In the genomic region with DNA sequence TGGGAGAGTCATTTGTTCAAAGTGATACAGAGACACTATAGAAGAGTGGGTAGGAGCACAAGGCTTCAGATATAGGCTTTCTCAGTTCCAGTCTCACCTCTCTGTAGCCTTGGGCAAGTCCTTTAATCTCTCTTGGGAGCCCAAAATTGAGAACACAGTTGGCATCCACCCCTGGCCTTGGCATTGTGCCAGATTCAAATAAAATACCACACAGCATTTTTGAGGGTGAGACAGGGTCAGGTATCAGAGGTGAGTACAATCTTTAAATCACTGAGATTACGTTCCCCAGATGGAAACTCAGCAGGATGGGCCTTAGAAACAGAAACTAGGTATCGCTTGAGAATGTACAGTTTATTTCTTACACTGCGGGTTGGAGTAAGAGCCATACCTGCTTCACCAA, we compare ENCODE assay signal across 26 cellular contexts.
"Had no signal": no experiment of that assay in that cellular context is flagged by ENCODE, and none has a peak within 500 bp of the region (broad histone marks: within the 10 kb centered on the region; RNA-seq: fewer than 3 reads in every experiment).

No MANE protein-coding gene starts in this region.

- H3K4me1 ChIP-seq: stomach, suprapubic skin, tibial artery, upper lobe of right lung had no signal

- H3K27ac Mint-ChIP-seq: activated CD4-positive, alpha-beta T cell treated with anti-CD3 and anti-CD28 coated beads for 36 hours; activated CD8-positive, alpha-beta memory T cell treated with anti-CD3 and anti-CD28 coated beads, Interleukin-2, amount 10 ng/mL, durations not matched to agents 7 days and 5 days; activated CD8-positive, alpha-beta T cell treated with anti-CD3 and anti-CD28 coated beads, Interleukin-2, amount 10 ng/mL, durations not matched to agents 7 days and 5 days; activated naive CD4-positive, alpha-beta T cell treated with anti-CD3 and anti-CD28 coated beads, Interleukin-2, amount 50 U/mL, for 24 hours; activated naive CD8-positive, alpha-beta T cell treated with anti-CD3 and anti-CD28 coated beads, Interleukin-2, amount 50 U/mL, for 24 hours; activated T-helper 2 cell treated with anti-CD3 and anti-CD28 coated beads, Interferon-gamma antibody, Interleukin-2, Interleukin-4, amounts not matched to agents 10 μg/mL and 5 μg/mL and 100 μg/mL, durations not matched to agents 14 hours and 24 hours and 36 hours; progenitor cell of endocrine pancreas; stimulated activated effector memory CD8-positive, alpha-beta T cell treated with anti-CD3 and anti-CD28 coated beads, Interleukin-12 subunit alpha, Interleukin-12 subunit beta, amount 100 ng/mL, for 72 hours had no signal

- H3K9me3 Mint-ChIP-seq: activated naive CD4-positive, alpha-beta T cell treated with anti-CD3 and anti-CD28 coated beads, Interleukin-2, amount 50 U/mL, for 24 hours; activated naive CD8-positive, alpha-beta T cell treated with anti-CD3 and anti-CD28 coated beads, Interleukin-2, amount 50 U/mL, for 24 hours; activated T-helper 2 cell treated with anti-CD3 and anti-CD28 coated beads, Interferon-gamma antibody, Interleukin-2, Interleukin-4, amounts not matched to agents 10 μg/mL and 5 μg/mL and 100 μg/mL, durations not matched to agents 14 hours and 24 hours and 36 hours; stimulated activated effector memory CD8-positive, alpha-beta T cell treated with anti-CD3 and anti-CD28 coated beads, Interleukin-12 subunit alpha, Interleukin-12 subunit beta, amount 100 ng/mL, for 72 hours had no signal

- DNase-seq: activated CD4-positive, CD25-positive, alpha-beta regulatory T cell; activated CD8-positive, alpha-beta memory T cell treated with anti-CD3 and anti-CD28 coated beads, Interleukin-2, amount 10 ng/mL, durations not matched to agents 7 days and 5 days; activated CD8-positive, alpha-beta T cell treated with anti-CD3 and anti-CD28 coated beads, Interleukin-2, amount 10 ng/mL, durations not matched to agents 7 days and 5 days; activated naive CD8-positive, alpha-beta T cell treated with anti-CD3 and anti-CD28 coated beads, Interleukin-2, amount 50 U/mL, for 24 hours; activated T-cell treated with anti-CD3 and anti-CD28 coated beads, Interleukin-2, amount 50 U/mL, for 48 hours; caudate nucleus; cortex of kidney; hippocampal formation; left cardiac atrium; nephron progenitor cell; ovary; stimulated activated CD4-positive, alpha-beta T cell treated with anti-CD3 and anti-CD28 coated beads, Interleukin-12 subunit alpha, Interleukin-12 subunit beta, amount 100 ng/mL, for 4 hours; stimulated activated CD4-positive, alpha-beta T cell treated with anti-CD3 and anti-CD28 coated beads, Interleukin-4, amount 100 ng/mL, for 24 hours; stomach; tibial artery; upper lobe of right lung had no signal

- H3K4me1 Mint-ChIP-seq: nephron progenitor cell; stimulated activated effector memory CD8-positive, alpha-beta T cell treated with anti-CD3 and anti-CD28 coated beads, Interleukin-12 subunit alpha, Interleukin-12 subunit beta, amount 100 ng/mL, for 72 hours had no signal

- H3K4me3 Mint-ChIP-seq: activated CD4-positive, alpha-beta T cell treated with anti-CD3 and anti-CD28 coated beads for 36 hours; activated CD8-positive, alpha-beta memory T cell treated with anti-CD3 and anti-CD28 coated beads, Interleukin-2, amount 10 ng/mL, durations not matched to agents 7 days and 5 days; activated CD8-positive, alpha-beta T cell treated with anti-CD3 and anti-CD28 coated beads, Interleukin-2, amount 10 ng/mL, durations not matched to agents 7 days and 5 days; activated naive CD4-positive, alpha-beta T cell treated with anti-CD3 and anti-CD28 coated beads, Interleukin-2, amount 50 U/mL, for 24 hours; activated naive CD8-positive, alpha-beta T cell treated with anti-CD3 and anti-CD28 coated beads, Interleukin-2, amount 50 U/mL, for 24 hours; nephron progenitor cell; stimulated activated effector memory CD8-positive, alpha-beta T cell treated with anti-CD3 and anti-CD28 coated beads, Interleukin-12 subunit alpha, Interleukin-12 subunit beta, amount 100 ng/mL, for 72 hours had no signal

- H3K27me3 Mint-ChIP-seq: activated CD4-positive, alpha-beta T cell treated with anti-CD3 and anti-CD28 coated beads for 36 hours; activated CD8-positive, alpha-beta memory T cell treated with anti-CD3 and anti-CD28 coated beads, Interleukin-2, amount 10 ng/mL, durations not matched to agents 7 days and 5 days; activated naive CD4-positive, alpha-beta T cell treated with anti-CD3 and anti-CD28 coated beads, Interleukin-2, amount 50 U/mL, for 24 hours; activated naive CD8-positive, alpha-beta T cell treated with anti-CD3 and anti-CD28 coated beads, Interleukin-2, amount 50 U/mL, for 24 hours; progenitor cell of endocrine pancreas had no signal

- H3K36me3 ChIP-seq: neutrophil, ovary, stomach, suprapubic skin, tibial artery, upper lobe of right lung had no signal

- H3K27ac ChIP-seq: neutrophil, ovary, skin epidermis, stomach, suprapubic skin, tibial artery, upper lobe of right lung had no signal

- H3K27me3 ChIP-seq: neutrophil, ovary, stomach, suprapubic skin, tibial artery, upper lobe of right lung had no signal

- ATAC-seq: activated CD8-positive, alpha-beta memory T cell treated with anti-CD3 and anti-CD28 coated beads, Interleukin-2, amount 10 ng/mL, durations not matched to agents 7 days and 5 days; activated CD8-positive, alpha-beta T cell treated with anti-CD3 and anti-CD28 coated beads, Interleukin-2, amount 10 ng/mL, durations not matched to agents 7 days and 5 days; activated naive CD8-positive, alpha-beta T cell treated with anti-CD3 and anti-CD28 coated beads, Interleukin-2, amount 50 U/mL, for 24 hours; left cardiac atrium; left ventricle myocardium superior; sciatic nerve had no signal

- H3K9me3 ChIP-seq: neutrophil, ovary, stomach, suprapubic skin, tibial artery, upper lobe of right lung had no signal

- H3K4me3 ChIP-seq: ovary, skin epidermis, stomach, suprapubic skin, tibial artery, upper lobe of right lung had no signal

- H3K36me3 Mint-ChIP-seq: activated CD8-positive, alpha-beta memory T cell treated with anti-CD3 and anti-CD28 coated beads, Interleukin-2, amount 10 ng/mL, durations not matched to agents 7 days and 5 days; activated naive CD4-positive, alpha-beta T cell treated with anti-CD3 and anti-CD28 coated beads, Interleukin-2, amount 50 U/mL, for 24 hours; stimulated activated effector memory CD8-positive, alpha-beta T cell treated with anti-CD3 and anti-CD28 coated beads, Interleukin-12 subunit alpha, Interleukin-12 subunit beta, amount 100 ng/mL, for 72 hours had no signal
